ENCODE assay signal across 8 cellular contexts in genomic region chr19:1260749-1261511, GRCh38. TPM values are rescaled to one million over a fixed set of nuclear protein-coding genes. Genes with fewer than 3 reads are reported as not detected.
DNase-seq lines count a peak whose midpoint lies in the region; ATAC-seq, FAIRE-seq and TF ChIP-seq lines count a peak whose summit lies in the region.

No MANE protein-coding gene starts in this region.

- peak; percentile 44 for ATAC-seq in GM21529 (IDR thresholded peaks at IDR 0.05; ENCODE audit: unreplicated experiment)
- peak; percentile 52 for ATAC-seq in PC-3

- H2AFZ ChIP-seq in PC-3 (ENCODE audit: low read length): peak overlapping the region; percentile 60

- peak overlapping the region; percentile 92 for H3K27ac ChIP-seq in PC-3 (ENCODE audit: low read length)

- TF ChIP-seq POLR2A in erythroblast (IDR thresholded peaks at IDR 0.05; ENCODE audit: low read length): peak; percentile 46

- no peaks in the 10 kb centered on the region for H3K9me2 ChIP-seq in PC-3 (replicated peaks; ENCODE audit: low read length)

- intact Hi-C loops in PC-3 (cut with micrococcal nuclease): no loop called here

- H3K9ac ChIP-seq in PC-3 (ENCODE audit: low read length) (peak overlapping the region; percentile 94), mucosa of stomach (ENCODE audit: low read length) (peak overlapping the region; percentile 91)

- DNase-seq in D721Med (ENCODE audit: insufficient read length, low spot score) (peak; percentile 100), KG1 (lab: John Stamatoyannopoulos, UW) (peak; percentile 81), PC-3 (peak; percentile 94), erythroblast (lab: John Stamatoyannopoulos, UW) (peak; percentile 97 to 99)
- peak; percentile 99 for DNase-seq in activated T-cell treated with anti-CD3 and anti-CD28 coated beads, Interleukin-2, amount 50 U/mL, for 1 hour
- DNase-seq in stimulated activated CD8-positive, alpha-beta memory T cell treated with anti-CD3 and anti-CD28 coated beads, Interleukin-4, amount 100 ng/mL, for 48 hours: peak; percentile 98

- peak overlapping the region; percentile 99 for H3K4me2 ChIP-seq in PC-3 (ENCODE audit: low read length)

- TF ChIP-seq CTCF in D721Med (IDR thresholded peaks at IDR 0.05; ENCODE audit: insufficient read depth, missing control alignments) (no peak), PC-3 (conservative IDR thresholded peaks at IDR 0.05; ENCODE audit: low read depth, low read length) (no peak)

- H4K20me1 ChIP-seq in PC-3 (ENCODE audit: low read length): no peaks in the 10 kb centered on the region

- peaks cover 14% of the 10 kb centered on the region for H3F3A ChIP-seq in PC-3 (ENCODE audit: low read length, unreplicated experiment)

- H3K9me3 ChIP-seq in PC-3 (ENCODE audit: low read length): no peaks in the 10 kb centered on the region
- no peaks in the 10 kb centered on the region for H3K9me3 ChIP-seq in mucosa of stomach (ENCODE audit: control insufficient read depth, low read length)

- H3K4me1 ChIP-seq in PC-3 (ENCODE audit: insufficient read depth, low read length): peaks cover 49% of the 10 kb centered on the region
- H3K4me1 ChIP-seq in mucosa of stomach (ENCODE audit: control insufficient read depth, insufficient read depth, low read length): peaks cover 71% of the 10 kb centered on the region

- POLR2A ChIA-PET in PC-3 (lab: Charles Lee; ENCODE audit: unreplicated experiment): no interaction called here

- peaks cover 10% of the 10 kb centered on the region; the same call in 1 of the 2 replicates for H3K36me3 ChIP-seq in PC-3 (ENCODE audit: low read depth, low read length)
- peaks cover 15% of the 10 kb centered on the region for H3K36me3 ChIP-seq in mucosa of stomach (ENCODE audit: control insufficient read depth, insufficient read depth, low read length)

- peaks cover 13% of the 10 kb centered on the region for H3K79me2 ChIP-seq in PC-3 (ENCODE audit: low read length)

- BruUV-seq in PC-3 (replicated peaks; lab: Mats Ljungman, UMichigan): no TSS peak

- H3K4me3 ChIP-seq in PC-3 (ENCODE audit: low read length) (peak overlapping the region; percentile 86), mucosa of stomach (ENCODE audit: low read length) (peak overlapping the region; percentile 92)

- no peak for FAIRE-seq in D721Med (lab: Jason Lieb, UNC)

- no peaks in the 10 kb centered on the region for H3K27me3 ChIP-seq in PC-3 (ENCODE audit: low read length)
- H3K27me3 ChIP-seq in mucosa of stomach (ENCODE audit: control insufficient read depth, insufficient read depth, low read length): no peaks in the 10 kb centered on the region

- CTCF ChIA-PET in PC-3 (lab: Charles Lee): no interaction called here

RNA-seq across cellular contexts. Expression of gene CIRBP, which starts 8.2 kb away (rescaled TPM):
- 136 and 197 TPM in 2 replicates for total RNA-seq in PC-3 (2014; rRNA removed)

RNA-seq across cellular contexts. Expression of gene MIDN, which starts 12.5 kb away (rescaled TPM):
- total RNA-seq in PC-3 (2014; rRNA removed): 17.3 and 41.8 TPM in 2 replicates

RNA-seq across cellular contexts. Expression of gene FAM174C, which starts 14.4 kb away (rescaled TPM):
- 110 and 133 TPM in 2 replicates for total RNA-seq in PC-3 (2014; rRNA removed)

RNA-seq across cellular contexts. Expression of gene ATP5F1D, which starts 19.4 kb away (rescaled TPM):
- total RNA-seq in PC-3 (2014; rRNA removed): 102 and 187 TPM in 2 replicates

RNA-seq across cellular contexts. Expression of gene CBARP, which starts 23.1 kb away (rescaled TPM):
- total RNA-seq in PC-3 (2014; rRNA removed): 3.3 and 6.3 TPM in 2 replicates

Comparison
In these comparisons a context has a peak if more than half of its experiments do, and no peak if none do; other contexts are left out.
1. Peak in every context shown above with its lines: DNase-seq, ATAC-seq, H3K4me3 ChIP-seq and H3K27ac ChIP-seq.